ENCODE assay signal across 17 cellular contexts in the genomic region with DNA sequence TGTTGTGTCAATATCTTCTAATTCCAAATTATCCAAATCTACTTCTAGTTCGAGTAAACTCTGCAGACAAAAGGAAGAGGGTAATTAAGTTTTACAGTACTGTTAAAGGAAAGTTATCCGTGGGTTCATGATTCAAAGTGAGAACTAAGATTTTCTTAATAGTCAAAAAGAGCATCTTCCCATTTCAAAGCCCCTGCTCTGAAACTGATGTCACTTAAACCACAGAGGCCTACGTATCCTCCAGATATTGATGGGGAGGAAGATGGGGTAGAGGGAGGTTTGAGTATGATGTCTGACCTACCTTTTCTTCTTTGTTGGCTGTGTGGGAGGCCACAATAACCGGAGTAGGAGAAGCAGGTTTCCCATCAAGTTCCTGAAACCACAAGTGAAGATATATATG. TPM values are rescaled to one million over a fixed set of nuclear protein-coding genes. Genes with fewer than 3 reads are reported as not detected.
DNase-seq lines count a peak whose midpoint lies in the region; ATAC-seq, FAIRE-seq and TF ChIP-seq lines count a peak whose summit lies in the region.
"Had no signal": no experiment of that assay in that cellular context is flagged by ENCODE, and none has a peak within 500 bp of the region (broad histone marks: within the 10 kb centered on the region; RNA-seq: fewer than 3 reads in every experiment).

No MANE protein-coding gene starts in this region.

- H3K4me1 ChIP-seq in BLaER1 treated with 17β-estradiol and CSF1 and Interleukin-3, amounts not matched to agents 10 nM and 100 nM: peaks cover 0 to 27% (median 20%) of the 10 kb centered on the region in 10 experiments; a peak in 15 of 20 replicates
- no peaks in the 10 kb centered on the region for H3K4me1 ChIP-seq in astrocyte (ENCODE audit: insufficient read depth, low read length)
- H3K4me1 ChIP-seq in PC-9 (replicated peaks; ENCODE audit: insufficient read depth): no peaks in the 10 kb centered on the region

- intact Hi-C loops in PC-9 (cut with micrococcal nuclease; ENCODE audit: unreplicated experiment): loop anchor here (10.0 kb wide), 1 partner anchor 1173 kb away; the partner anchor contains the start of gene ARMC8

- H3K27ac Mint-ChIP-seq in astrocyte (ENCODE audit: unreplicated experiment): peak overlapping the region; percentile 0

- no peak overlapping the region for H3K4me3 ChIP-seq in BLaER1 treated with 17β-estradiol and CSF1 and Interleukin-3, amounts not matched to agents 10 nM and 100 nM
- H3K4me3 ChIP-seq in astrocyte (ENCODE audit: insufficient read depth, low read depth, low read length) (no peak overlapping the region), PC-9 (no peak overlapping the region)

- H3K36me3 Mint-ChIP-seq in astrocyte (ENCODE audit: low read depth, unreplicated experiment): peaks cover 34% of the 10 kb centered on the region

- H3K4me2 ChIP-seq in BLaER1 treated with 17β-estradiol and CSF1 and Interleukin-3, amounts not matched to agents 10 nM and 100 nM: peak overlapping the region in 6 of 11 experiments; percentile 42 to 56 (median 48); a peak in 7 of 22 replicates
- H3K4me2 ChIP-seq in astrocyte (ENCODE audit: low read length) (no peak overlapping the region), PC-9 (no peak overlapping the region)
- H3K4me2 ChIP-seq: KMS-11 had no signal

- no peaks in the 10 kb centered on the region for H3K9me3 ChIP-seq in BLaER1 treated with 17β-estradiol and CSF1 and Interleukin-3, amounts not matched to agents 10 nM and 100 nM (replicated peaks in 1 of 11)
- H3K9me3 ChIP-seq in astrocyte (ENCODE audit: insufficient read depth, low read depth, low read length): no peaks in the 10 kb centered on the region
- H3K9me3 ChIP-seq in PC-9 (ENCODE audit: insufficient read depth, low read depth): no peaks in the 10 kb centered on the region

- H3K9ac ChIP-seq in BLaER1 treated with 17β-estradiol and CSF1 and Interleukin-3, amounts not matched to agents 10 nM and 100 nM: no peak overlapping the region
- H3K9ac ChIP-seq in astrocyte (ENCODE audit: low read length): no peak overlapping the region
- H3K9ac ChIP-seq: KMS-11 had no signal

- no peaks in the 10 kb centered on the region for H3K9me2 ChIP-seq in PC-9 (ENCODE audit: insufficient read depth)

- in situ Hi-C loops in GM13976 (cut with MboI; ENCODE audit: low sequenced_read_pairs, unreplicated experiment): no loop called here

- H4K20me1 ChIP-seq in BLaER1 treated with 17β-estradiol and CSF1 and Interleukin-3, amounts not matched to agents 10 nM and 100 nM: peaks cover 0 to 97% (median 42%) of the 10 kb centered on the region in 11 experiments; a peak in 18 of 22 replicates
- H4K20me1 ChIP-seq in astrocyte (ENCODE audit: insufficient read depth, low read length): peaks cover 42% of the 10 kb centered on the region
- H4K20me1 ChIP-seq in PC-9 (ENCODE audit: insufficient read depth): peaks cover 22% of the 10 kb centered on the region

- BruUV-seq in PC-9 (replicated peaks; lab: Mats Ljungman, UMichigan): no TSS peak

- H3K36me3 ChIP-seq in BLaER1 treated with 17β-estradiol and CSF1 and Interleukin-3, amounts not matched to agents 10 nM and 100 nM: peaks cover 95 to 100% (median 99%) of the 10 kb centered on the region in 11 experiments
- H3K36me3 ChIP-seq in astrocyte (ENCODE audit: insufficient read depth, low read length) (peaks cover 78% of the 10 kb centered on the region), PC-9 (ENCODE audit: low read depth) (peaks cover 61% of the 10 kb centered on the region)

- TF ChIP-seq CTCF in GM13976 (IDR thresholded peaks at IDR 0.05; ENCODE audit: borderline replicate concordance, control extremely low read depth, extremely low read depth, insufficient read depth, missing control alignments): no peak
- TF ChIP-seq CTCF in astrocyte (IDR thresholded peaks at IDR 0.05; ENCODE audit: insufficient read depth, low read depth, low read length): no peak
- TF ChIP-seq CTCF in PC-9 (conservative IDR thresholded peaks at IDR 0.05): no peak

- H3K4me3 Mint-ChIP-seq in astrocyte (ENCODE audit: unreplicated experiment): no peak overlapping the region
- H3K4me3 Mint-ChIP-seq: H9 had no signal

- H3K27ac ChIP-seq in BLaER1 treated with 17β-estradiol and CSF1 and Interleukin-3, amounts not matched to agents 10 nM and 100 nM: no peak overlapping the region
- H3K27ac ChIP-seq in astrocyte (ENCODE audit: low read depth, low read length): no peak overlapping the region
- no peak overlapping the region for H3K27ac ChIP-seq in PC-9
- H3K27ac ChIP-seq: C4-2B, KMS-11 had no signal

- peaks cover 7% of the 10 kb centered on the region for H3K4me1 Mint-ChIP-seq in astrocyte (ENCODE audit: low read depth, unreplicated experiment)

- no peak for FAIRE-seq in astrocyte (lab: Jason Lieb, UNC)
- FAIRE-seq: frontal cortex, islet of Langerhans had no signal

- H2AFZ ChIP-seq in astrocyte (ENCODE audit: low read depth, low read length) (no peak overlapping the region), PC-9 (no peak overlapping the region)

- DNase-seq in GM13976 (ENCODE audit: low spot score) (peak; percentile 54), astrocyte (ENCODE audit: low read depth) (no peak), RKO (ENCODE audit: low spot score) (no peak), PC-9 (no peak), DMS153 treated with DMSO at 0.1 percent for 48 hours (lab: John Stamatoyannopoulos, UW; ENCODE audit: unreplicated experiment) (no peak)
- no peak for DNase-seq in effector CD8-positive, alpha-beta T cell (lab: John Stamatoyannopoulos, UW)
- DNase-seq: H9; NCI-H1694 treated with DMSO at 0.1 percent for 48 hours; NCI-H524; RPMI8226; stimulated activated CD4-positive, alpha-beta T cell treated with anti-CD3 and anti-CD28 coated beads, Interleukin-4, amount 100 ng/mL, for 4 hours had no signal

- ATAC-seq in HG02642 (IDR thresholded peaks at IDR 0.05; ENCODE audit: poor library complexity, unreplicated experiment): peak; percentile 60

- peaks cover 11% of the 10 kb centered on the region for H3K79me2 ChIP-seq in astrocyte (ENCODE audit: insufficient read depth, low read length)
- H3K79me2 ChIP-seq in PC-9 (ENCODE audit: low read depth): no peaks in the 10 kb centered on the region

- H3K27me3 Mint-ChIP-seq in astrocyte (ENCODE audit: low read depth, unreplicated experiment): no peaks in the 10 kb centered on the region

- no peaks in the 10 kb centered on the region for H3K27me3 ChIP-seq in BLaER1 treated with 17β-estradiol and CSF1 and Interleukin-3, amounts not matched to agents 10 nM and 100 nM
- no peaks in the 10 kb centered on the region for H3K27me3 ChIP-seq in astrocyte (ENCODE audit: insufficient read depth, low read length)
- no peaks in the 10 kb centered on the region for H3K27me3 ChIP-seq in PC-9 (ENCODE audit: insufficient read depth, low read depth)

- POLR2A ChIA-PET in PC-9 (lab: Charles Lee; ENCODE audit: unreplicated experiment): no interaction called here

- peaks cover 32% of the 10 kb centered on the region; the same call in 1 of the 2 replicates for H3F3A ChIP-seq in PC-9 (ENCODE audit: insufficient read depth, low read depth)

- CTCF ChIA-PET in PC-9 (lab: Charles Lee): no interaction called here

- no peaks in the 10 kb centered on the region for H3K9me3 Mint-ChIP-seq in astrocyte (ENCODE audit: unreplicated experiment)
- H3K9me3 Mint-ChIP-seq: H9 had no signal

RNA-seq across cellular contexts. Expression of gene MRPS22, which starts 14.1 kb away (rescaled TPM):
- total RNA-seq in astrocyte (40.4 and 43.1 TPM in 2 replicates), PC-9 (2021) (64.8 and 68.0 TPM in 2 replicates)

RNA-seq across cellular contexts. Expression of gene COPB2, which starts 31.5 kb away (rescaled TPM):
- 269 and 270 TPM in 2 replicates for total RNA-seq in astrocyte
- total RNA-seq in PC-9 (2021): 147 and 156 TPM in 2 replicates

Comparison
In these comparisons a context has a peak if more than half of its experiments do, and no peak if none do; other contexts are left out.
1. H3K4me2 ChIP-seq: peak in BLaER1 treated with 17β-estradiol and CSF1 and Interleukin-3, amounts not matched to agents 10 nM and 100 nM (6 of 11); none in astrocyte (single experiment) and PC-9 (single experiment).